15 cellular contexts compared by ENCODE assay signal in genomic region chr7:485188-486081, GRCh38. TPM values are rescaled to one million over a fixed set of nuclear protein-coding genes. Genes with fewer than 3 reads are reported as not detected.
DNase-seq lines count a peak whose midpoint lies in the region; ATAC-seq and TF ChIP-seq lines count a peak whose summit lies in the region.
"Had no signal": no experiment of that assay in that cellular context is flagged by ENCODE, and none has a peak within 500 bp of the region (broad histone marks: within the 10 kb centered on the region; RNA-seq: fewer than 3 reads in every experiment).

No MANE protein-coding gene starts in this region.

- no peak overlapping the region for H3K4me3 ChIP-seq in BLaER1 treated with 17β-estradiol and CSF1 and Interleukin-3, amounts not matched to agents 10 nM and 100 nM
- H3K4me3 ChIP-seq in Panc1 (ENCODE audit: low read depth in 2 of 2, low read length in 2 of 2) (no peak overlapping the region), heart right ventricle (no peak overlapping the region), neuronal stem cell (ENCODE audit: low read length in 2 of 2) (no peak overlapping the region)
- H3K4me3 ChIP-seq: esophagus muscularis mucosa, uterus had no signal

- no peak overlapping the region for H3K23ac ChIP-seq in neuronal stem cell (ENCODE audit: low read depth, low read length, poor library complexity)

- no peaks in the 10 kb centered on the region for H3K36me3 ChIP-seq in BLaER1 treated with 17β-estradiol and CSF1 and Interleukin-3, amounts not matched to agents 10 nM and 100 nM
- no peaks in the 10 kb centered on the region for H3K36me3 ChIP-seq in Panc1 (ENCODE audit: control insufficient read depth, insufficient read depth, low read length)
- no peaks in the 10 kb centered on the region for H3K36me3 ChIP-seq in heart right ventricle
- H3K36me3 ChIP-seq in neuronal stem cell (replicated peaks in 1 of 2; ENCODE audit: control insufficient read depth in 2 of 2, insufficient read depth in 2 of 2, low read length in 2 of 2) = peaks cover 0 to 2% of the 10 kb centered on the region in 2 donors
- H3K36me3 ChIP-seq: esophagus muscularis mucosa, uterus had no signal

- no peak for DNase-seq in Panc1 (ENCODE audit: low read depth, low spot score)
- DNase-seq in heart right ventricle = peak in 1 of 2 donors; percentile 44
- no peak for DNase-seq in neuronal stem cell (ENCODE audit: low spot score)
- no peak for DNase-seq in ureter (ENCODE audit: low spot score)
- no peak for DNase-seq in EL
- no peak for DNase-seq in retina
- DNase-seq: HCEC 1CT, NCI-H1092 treated with DMSO at 0.1 percent for 48 hours, NCI-H524 treated with DMSO at 0.1 percent for 48 hours, SIG-M5, uterus had no signal

- H2BK120ac ChIP-seq in neuronal stem cell (ENCODE audit: low read depth, low read length) = peak overlapping the region; percentile 51

- in situ Hi-C loops in Panc1 (cut with HindIII; ENCODE audit: low pct_unique_long_range_greater_than_20kb, low sequenced_read_pairs) = no loop called here

- H3K4me1 ChIP-seq in BLaER1 treated with 17β-estradiol and CSF1 and Interleukin-3, amounts not matched to agents 10 nM and 100 nM = peaks cover 10 to 45% (median 26%) of the 10 kb centered on the region in 10 experiments
- H3K4me1 ChIP-seq in Panc1 (ENCODE audit: control insufficient read depth, insufficient read depth, low read length) = peaks cover 25% of the 10 kb centered on the region
- H3K4me1 ChIP-seq in heart right ventricle = peaks cover 0 to 19% (median 0%) of the 10 kb centered on the region in 9 donors
- peaks cover 12 to 15% of the 10 kb centered on the region in 2 donors for H3K4me1 ChIP-seq in neuronal stem cell (ENCODE audit: control insufficient read depth in 2 of 2, insufficient read depth in 1 of 2, low read depth in 1 of 2, low read length in 2 of 2)
- H3K4me1 ChIP-seq: esophagus muscularis mucosa, uterus had no signal

- H4K8ac ChIP-seq in neuronal stem cell (ENCODE audit: low read depth, low read length) = peak overlapping the region; percentile 0

- no peak overlapping the region for H3K9ac ChIP-seq in BLaER1 treated with 17β-estradiol and CSF1 and Interleukin-3, amounts not matched to agents 10 nM and 100 nM
- no peak overlapping the region for H3K9ac ChIP-seq in neuronal stem cell (ENCODE audit: low read depth, low read length, poor library complexity)

- H2AK5ac ChIP-seq in neuronal stem cell (ENCODE audit: low read depth, low read length) = no peak overlapping the region

- CTCF ChIA-PET in Panc1 (lab: Charles Lee) = no interaction called here

- no peak overlapping the region for H3K4ac ChIP-seq in neuronal stem cell (ENCODE audit: low read length)

- peak overlapping the region; percentile 35 for H2BK5ac ChIP-seq in neuronal stem cell (ENCODE audit: low read length)

- peaks cover 0 to 10% (median 0%) of the 10 kb centered on the region in 11 experiments; a peak in 2 of 22 replicates for H4K20me1 ChIP-seq in BLaER1 treated with 17β-estradiol and CSF1 and Interleukin-3, amounts not matched to agents 10 nM and 100 nM

- peak overlapping the region; percentile 22 for H2AFZ ChIP-seq in neuronal stem cell (ENCODE audit: low read length)

- WGBS in heart right ventricle, 2 donors = 50 to 51% methylated on average over 25 of the region's 25 CpGs
- no CpG with 5 or more reads among the region's 25 CpGs for WGBS in neuronal stem cell (ENCODE audit: extremely low coverage in 2 of 2, insufficient read length in 2 of 2, insufficient replicate concordance in 1 of 2), 2 donors

- H4K91ac ChIP-seq in neuronal stem cell (ENCODE audit: low read depth, low read length, poor library complexity) = no peak overlapping the region

- peak overlapping the region in 6 of 11 experiments; percentile 7 to 32 (median 12); a peak in 9 of 22 replicates for H3K4me2 ChIP-seq in BLaER1 treated with 17β-estradiol and CSF1 and Interleukin-3, amounts not matched to agents 10 nM and 100 nM
- no peak overlapping the region for H3K4me2 ChIP-seq in neuronal stem cell (ENCODE audit: insufficient read depth, low read length, poor library complexity, severe bottlenecking)

- intact Hi-C loops in Panc1 (cut with micrococcal nuclease; ENCODE audit: unreplicated experiment) = no loop called here
- intact Hi-C loops in heart right ventricle (cut with DNase I) = no loop called here

- no peak overlapping the region for H3K14ac ChIP-seq in neuronal stem cell (ENCODE audit: low read length)

- no TSS peak for BruUV-seq in Panc1 (replicated peaks; lab: Mats Ljungman, UMichigan)

- no peak overlapping the region for H2BK15ac ChIP-seq in neuronal stem cell (ENCODE audit: low read length)

- no peak overlapping the region for H2BK12ac ChIP-seq in neuronal stem cell (ENCODE audit: low read length)

- no peak overlapping the region for H3K27ac ChIP-seq in BLaER1 treated with 17β-estradiol and CSF1 and Interleukin-3, amounts not matched to agents 10 nM and 100 nM
- H3K27ac ChIP-seq in Panc1 (ENCODE audit: low read length) (no peak overlapping the region), heart right ventricle (no peak overlapping the region), neuronal stem cell (replicated peaks; ENCODE audit: low read length) (no peak overlapping the region)
- H3K27ac ChIP-seq: esophagus muscularis mucosa, uterus had no signal

- ATAC-seq in Panc1 (peak; percentile 58; the same call in 1 of the 2 replicates), heart right ventricle (peak; percentile 49 to 85 (median 74)), GM19324 (IDR thresholded peaks at IDR 0.05; ENCODE audit: low FRiP score, unreplicated experiment) (no peak)
- ATAC-seq: naive thymus-derived CD8-positive, alpha-beta T cell had no signal

- TF ChIP-seq CTCF in Panc1 (IDR thresholded peaks at IDR 0.05) = no peak
- TF ChIP-seq CTCF in heart right ventricle (IDR thresholded peaks at IDR 0.05) = no peak

- POLR2A ChIA-PET in Panc1 (lab: Charles Lee) = interaction anchor here (0.6 kb wide), 2 partner anchors 41 to 53 kb away, joined by 3 to 4 read pairs; no protein-coding TSS in a partner anchor

- H3K9me3 ChIP-seq in BLaER1 treated with 17β-estradiol and CSF1 and Interleukin-3, amounts not matched to agents 10 nM and 100 nM (replicated peaks in 1 of 11) = no peaks in the 10 kb centered on the region; a peak in 1 of 22 replicates
- H3K9me3 ChIP-seq in Panc1 (ENCODE audit: control insufficient read depth, insufficient read depth, low read depth, low read length) = no peaks in the 10 kb centered on the region
- H3K9me3 ChIP-seq in heart right ventricle = no peaks in the 10 kb centered on the region
- peaks cover 0 to 4% of the 10 kb centered on the region in 2 donors for H3K9me3 ChIP-seq in neuronal stem cell (replicated peaks in 1 of 2; ENCODE audit: control insufficient read depth in 2 of 2, insufficient read depth in 1 of 2, low read depth in 1 of 2, low read length in 2 of 2)
- H3K9me3 ChIP-seq: esophagus muscularis mucosa, uterus had no signal

- peak overlapping the region; percentile 4 for H3K18ac ChIP-seq in neuronal stem cell (ENCODE audit: low read length)

- H3K27me3 ChIP-seq in BLaER1 treated with 17β-estradiol and CSF1 and Interleukin-3, amounts not matched to agents 10 nM and 100 nM = peaks cover 0 to 19% (median 0%) of the 10 kb centered on the region in 11 experiments; a peak in 5 of 22 replicates
- H3K27me3 ChIP-seq in Panc1 (ENCODE audit: control insufficient read depth, insufficient read depth, low read length) = no peaks in the 10 kb centered on the region
- H3K27me3 ChIP-seq in heart right ventricle = peaks cover 0 to 32% (median 17%) of the 10 kb centered on the region in 7 donors
- H3K27me3 ChIP-seq in neuronal stem cell (ENCODE audit: control insufficient read depth in 3 of 3, insufficient read depth in 3 of 3, low read depth in 1 of 3, low read length in 3 of 3) = peaks cover 0 to 20% (median 3%) of the 10 kb centered on the region in 3 experiments
- H3K27me3 ChIP-seq: uterus had no signal

- no peaks in the 10 kb centered on the region for H3K79me1 ChIP-seq in neuronal stem cell (ENCODE audit: low read depth, low read length)

RNA-seq across cellular contexts. Expression of gene PDGFA, which starts 34.2 kb away (rescaled TPM):
- total RNA-seq in Panc1 (2021; ENCODE audit: unreplicated experiment) (18.5 TPM), heart right ventricle (10 to 100 TPM; 16.7 to 38.5 (median 27.9) TPM), ureter (31.5 TPM)
- 18.1 TPM for polyA plus RNA-seq in Panc1 (2012; ENCODE audit: insufficient read length)
- 10 to 100 TPM; 14.3 to 18.3 TPM for polyA plus RNA-seq in heart right ventricle
- polyA plus RNA-seq in neuronal stem cell (2013, experiment 1 of 2) = 6.2 TPM
- polyA plus RNA-seq in neuronal stem cell (2013, experiment 2 of 2) = 5.7 TPM
- polyA plus RNA-seq: naive thymus-derived CD8-positive, alpha-beta T cell had no signal
